ENCODE assay signal across 23 cellular contexts in the genomic region with DNA sequence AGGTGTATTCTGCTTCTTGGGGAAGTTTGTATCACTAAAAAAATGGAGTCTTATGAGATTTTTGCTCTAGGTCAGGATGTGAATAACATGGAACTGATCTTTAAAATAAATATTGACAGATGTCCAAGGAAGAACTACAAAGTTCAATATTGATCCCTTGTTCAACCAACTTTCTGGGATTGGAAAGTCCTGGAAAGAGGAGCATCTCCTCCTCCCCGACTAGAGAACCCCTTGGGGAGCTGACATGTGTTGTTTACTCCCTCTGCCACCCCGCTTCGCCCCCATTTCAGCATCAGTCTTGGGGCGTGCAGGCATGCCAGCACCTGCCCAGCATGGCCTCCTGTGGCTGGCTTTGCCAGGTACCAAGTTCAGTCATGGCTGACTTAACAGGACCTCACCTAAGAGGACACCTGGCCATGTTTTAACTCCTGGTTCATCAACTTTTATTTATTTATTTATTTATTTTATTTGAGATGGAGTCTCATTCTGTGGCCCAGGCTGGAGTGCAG. TPM values are rescaled to one million over a fixed set of nuclear protein-coding genes. Genes with fewer than 3 reads are reported as not detected.
DNase-seq lines count a peak whose midpoint lies in the region; ATAC-seq, FAIRE-seq and TF ChIP-seq lines count a peak whose summit lies in the region.
"Had no signal": no experiment of that assay in that cellular context is flagged by ENCODE, and none has a peak within 500 bp of the region (broad histone marks: within the 10 kb centered on the region; RNA-seq: fewer than 3 reads in every experiment).

No MANE protein-coding gene starts in this region.

- no peak overlapping the region for H3K27ac Mint-ChIP-seq in progenitor cell of endocrine pancreas
- no peak overlapping the region for H3K27ac Mint-ChIP-seq in CD8-positive, alpha-beta T cell
- H3K27ac Mint-ChIP-seq: B cell; CD4-positive, CD25-positive, alpha-beta regulatory T cell; CD8-positive, alpha-beta memory T cell had no signal

- TF ChIP-seq EP300 in HepG2 (IDR thresholded peaks at IDR 0.05; ENCODE audit: low read depth in 2 of 2, low read length in 2 of 2) (no peak), HepG2 (CRISPR knock-in tag; IDR thresholded peaks at IDR 0.05; ENCODE audit: borderline replicate concordance) (no peak)

- FAIRE-seq in HepG2 (lab: Jason Lieb, UNC): no peak
- FAIRE-seq: A204.1, D721Med, G401.6, GM19239, H1 had no signal

- no peaks in the 10 kb centered on the region for H3K27me3 ChIP-seq in HepG2 (ENCODE audit: control insufficient read depth in 1 of 2, insufficient read depth in 2 of 2, low read length in 2 of 2)
- no peaks in the 10 kb centered on the region for H3K27me3 ChIP-seq in upper lobe of right lung
- H3K27me3 ChIP-seq in CD8-positive, alpha-beta T cell (ENCODE audit: insufficient read depth, low read length): no peaks in the 10 kb centered on the region
- H3K27me3 ChIP-seq: BLaER1 had no signal

- H3K79me2 ChIP-seq in HepG2 (ENCODE audit: insufficient read depth, low read length): no peaks in the 10 kb centered on the region

- H3K36me3 ChIP-seq in HepG2 (replicated peaks in 1 of 2; ENCODE audit: control insufficient read depth in 1 of 2, insufficient read depth in 2 of 2, low read length in 2 of 2) (no peaks in the 10 kb centered on the region), upper lobe of right lung (no peaks in the 10 kb centered on the region)
- no peaks in the 10 kb centered on the region for H3K36me3 ChIP-seq in CD8-positive, alpha-beta T cell (ENCODE audit: insufficient read depth, low read length)
- H3K36me3 ChIP-seq: BLaER1 had no signal

- no peak for TF ChIP-seq CTCF in HepG2 (CRISPR knock-in tag; IDR thresholded peaks at IDR 0.05)
- TF ChIP-seq CTCF in upper lobe of right lung (IDR thresholded peaks at IDR 0.05): no peak
- TF ChIP-seq CTCF in progenitor cell of endocrine pancreas (IDR thresholded peaks at IDR 0.05; ENCODE audit: unreplicated experiment): no peak
- TF ChIP-seq CTCF in CD8-positive, alpha-beta T cell (IDR thresholded peaks at IDR 0.05): no peak

- no peaks in the 10 kb centered on the region for H3K27me3 Mint-ChIP-seq in progenitor cell of endocrine pancreas
- H3K27me3 Mint-ChIP-seq in CD8-positive, alpha-beta T cell (ENCODE audit: low read depth): peaks cover under 1% of the 10 kb centered on the region
- H3K27me3 Mint-ChIP-seq: B cell; CD4-positive, CD25-positive, alpha-beta regulatory T cell had no signal

- no peaks in the 10 kb centered on the region for H3K9me3 Mint-ChIP-seq in progenitor cell of endocrine pancreas (ENCODE audit: low read depth)
- no peaks in the 10 kb centered on the region for H3K9me3 Mint-ChIP-seq in CD8-positive, alpha-beta T cell
- H3K9me3 Mint-ChIP-seq: CD4-positive, CD25-positive, alpha-beta regulatory T cell; CD8-positive, alpha-beta memory T cell had no signal

- TF ChIP-seq RAD21 in HepG2 (CRISPR knock-in tag; IDR thresholded peaks at IDR 0.05): no peak

- H4K20me1 ChIP-seq in HepG2 (ENCODE audit: insufficient read depth, low read length): no peaks in the 10 kb centered on the region
- H4K20me1 ChIP-seq: BLaER1 had no signal

- no peak overlapping the region for H2AFZ ChIP-seq in HepG2 (ENCODE audit: low read length)
- H2AFZ ChIP-seq: GM23248 had no signal

- DNase-seq in DMS 273 (lab: John Stamatoyannopoulos, UW; ENCODE audit: unreplicated experiment): peak; percentile 54
- DNase-seq in DMS 273 treated with DMSO at 0.1 percent for 48 hours (lab: John Stamatoyannopoulos, UW): no peak
- no peak for DNase-seq in HepG2 (ENCODE audit: low spot score)
- peak; percentile 36 for DNase-seq in upper lobe of right lung
- no peak for DNase-seq in progenitor cell of endocrine pancreas (ENCODE audit: low spot score, unreplicated experiment)
- DNase-seq in CD8-positive, alpha-beta T cell: no peak
- DNase-seq: CD4-positive, CD25-positive, alpha-beta regulatory T cell; CD8-positive, alpha-beta memory T cell; DMS153; DND-41; GM23248; H7; HCEC 1CT had no signal

- BruUV-seq in HepG2 (replicated peaks; lab: Mats Ljungman, UMichigan): no TSS peak

- ATAC-seq in HepG2 (peak; percentile 72), upper lobe of right lung (no peak)
- ATAC-seq in CD8-positive, alpha-beta T cell: no peak

- intact Hi-C loops in HepG2 (cut with micrococcal nuclease; ENCODE audit: unreplicated experiment): no loop called here
- intact Hi-C loops in upper lobe of right lung (cut with DNase I): no loop called here
- intact Hi-C loops in CD8-positive, alpha-beta T cell (cut with DNase I, micrococcal nuclease): no loop called here

- no peaks in the 10 kb centered on the region for H3K4me1 Mint-ChIP-seq in progenitor cell of endocrine pancreas (ENCODE audit: low read depth)
- H3K4me1 Mint-ChIP-seq in CD8-positive, alpha-beta T cell (ENCODE audit: low read depth): no peaks in the 10 kb centered on the region
- H3K4me1 Mint-ChIP-seq: B cell; CD4-positive, CD25-positive, alpha-beta regulatory T cell; CD8-positive, alpha-beta memory T cell had no signal

- 62% methylated on average over 4 of the region's 4 CpGs for WGBS in HepG2 (ENCODE audit: low lambda C conversion rate)

- H3K36me3 Mint-ChIP-seq in progenitor cell of endocrine pancreas (ENCODE audit: insufficient read depth): peaks cover 1% of the 10 kb centered on the region
- no peaks in the 10 kb centered on the region for H3K36me3 Mint-ChIP-seq in CD8-positive, alpha-beta T cell
- H3K36me3 Mint-ChIP-seq: CD4-positive, CD25-positive, alpha-beta regulatory T cell; CD8-positive, alpha-beta memory T cell had no signal

- CTCF ChIA-PET in HepG2 (lab: Yijun Ruan, JAX; ENCODE audit: low intra/inter-chr PET ratio, low total read pairs): no interaction called here
- CTCF ChIA-PET in CD8-positive, alpha-beta T cell (lab: Charles Lee): interaction anchor here (1.6 kb wide), 1 partner anchor 13 kb away, joined by 8 read pairs; no protein-coding TSS in a partner anchor

- H3K4me3 ChIP-seq in HepG2 (replicated peaks in 1 of 3; ENCODE audit: insufficient read depth in 1 of 3, low read depth in 2 of 3, low read length in 3 of 3) (no peak overlapping the region), upper lobe of right lung (no peak overlapping the region)
- no peak overlapping the region for H3K4me3 ChIP-seq in CD8-positive, alpha-beta T cell (ENCODE audit: low read depth, low read length)
- H3K4me3 ChIP-seq: BLaER1, GM23248 had no signal

- POLR2A ChIA-PET in HepG2 (lab: Yijun Ruan, JAX): interaction anchor here (1.4 kb wide), 1 partner anchor 65 kb away, joined by 4 read pairs; no protein-coding TSS in a partner anchor
- POLR2A ChIA-PET in CD8-positive, alpha-beta T cell (lab: Charles Lee): no interaction called here

- H3K27ac ChIP-seq in HepG2 (ENCODE audit: extremely low read length, insufficient read depth, low read length) (peak overlapping the region; percentile 8), upper lobe of right lung (no peak overlapping the region)
- no peak overlapping the region for H3K27ac ChIP-seq in CD8-positive, alpha-beta T cell (ENCODE audit: low read depth, low read length)
- H3K27ac ChIP-seq: 22Rv1, BLaER1, C4-2B, GM23248 had no signal

- H3K4me1 ChIP-seq in HepG2 (ENCODE audit: insufficient read depth, low read length) (peaks cover 16% of the 10 kb centered on the region), upper lobe of right lung (no peaks in the 10 kb centered on the region)
- H3K4me1 ChIP-seq in CD8-positive, alpha-beta T cell (ENCODE audit: insufficient read depth, low read length): no peaks in the 10 kb centered on the region

- no peak overlapping the region for H3K9ac ChIP-seq in HepG2 (ENCODE audit: insufficient read depth, low read depth, low read length)
- H3K9ac ChIP-seq: BLaER1, GM23248 had no signal

- H3K4me2 ChIP-seq in HepG2 (ENCODE audit: low read depth, low read length): no peak overlapping the region

- no peak for TF ChIP-seq POLR2A in HepG2 (IDR thresholded peaks at IDR 0.05; ENCODE audit: insufficient read depth in 1 of 2, low read depth in 2 of 2, low read length in 2 of 2)

- no peaks in the 10 kb centered on the region for H3K9me3 ChIP-seq in HepG2 (ENCODE audit: low read length)
- no peaks in the 10 kb centered on the region for H3K9me3 ChIP-seq in upper lobe of right lung
- H3K9me3 ChIP-seq in CD8-positive, alpha-beta T cell (ENCODE audit: low read length): no peaks in the 10 kb centered on the region
- H3K9me3 ChIP-seq: BLaER1 had no signal

- in situ Hi-C loops in HepG2 (cut with HindIII; ENCODE audit: extremely low pct_ligation_motif_present, low pct_unique_long_range_greater_than_20kb): no loop called here

- no peak overlapping the region for H3K4me3 Mint-ChIP-seq in progenitor cell of endocrine pancreas (ENCODE audit: low read depth)
- no peak overlapping the region for H3K4me3 Mint-ChIP-seq in CD8-positive, alpha-beta T cell
- H3K4me3 Mint-ChIP-seq: B cell; CD4-positive, CD25-positive, alpha-beta regulatory T cell; CD8-positive, alpha-beta memory T cell had no signal

RNA-seq across cellular contexts. Expression of a gene that starts 33.8 kb away (rescaled TPM):
- 2.4 and 3.8 TPM in 2 replicates for total RNA-seq in HepG2 (2016; rRNA removed; fragmentation: Illumina TruSeq; extraction: Trizol)
- 7.6 and 9.2 TPM in 2 replicates for total RNA-seq in HepG2 (2016; cell fraction: cytosol; rRNA removed; fragmentation: Illumina TruSeq; extraction: Trizol; ENCODE audit: low read depth)
- total RNA-seq in HepG2 (2016; cell fraction: insoluble cytoplasmic fraction; rRNA removed; fragmentation: Illumina TruSeq; extraction: Trizol): 1.8 and 2.7 TPM in 2 replicates
- 4.4 and 4.7 TPM in 2 replicates for total RNA-seq in HepG2 (2016; cell fraction: membrane; rRNA removed; fragmentation: Illumina TruSeq; extraction: Trizol)
- total RNA-seq in HepG2 (2016; cell fraction: nucleus; rRNA removed; fragmentation: Illumina TruSeq; extraction: Trizol): 6.5 and 8.7 TPM in 2 replicates
- polyA plus RNA-seq in HepG2 (2011; rRNA removed): 1.9 and 3.3 TPM in 2 replicates
- 0.44 and 0.67 TPM in 2 replicates for polyA plus RNA-seq in HepG2 (2011; cell fraction: cytosol; rRNA removed)
- 9.4 and 12.6 TPM in 2 replicates for polyA plus RNA-seq in HepG2 (2011; cell fraction: nucleus; rRNA removed)
- polyA plus RNA-seq in HepG2 (2012): 5.1 and 6.5 TPM in 2 replicates
- polyA plus RNA-seq in HepG2 (2016; cell fraction: cytosol; fragmentation: Illumina TruSeq; extraction: Trizol; ENCODE audit: low read depth): 0.15 and 0.28 TPM in 2 replicates
- 1.2 and 1.4 TPM in 2 replicates for polyA plus RNA-seq in HepG2 (2016; cell fraction: insoluble cytoplasmic fraction; fragmentation: Illumina TruSeq; extraction: Trizol; ENCODE audit: low read depth)
- polyA plus RNA-seq in HepG2 (2016; cell fraction: membrane; fragmentation: Illumina TruSeq; extraction: Trizol; ENCODE audit: low read depth): 0.42 and 0.77 TPM in 2 replicates
- 13.9 and 15.2 TPM in 2 replicates for polyA plus RNA-seq in HepG2 (2016; cell fraction: nucleus; fragmentation: Illumina TruSeq; extraction: Trizol; ENCODE audit: insufficient read depth, low read depth)
- polyA minus RNA-seq in HepG2 (2011; rRNA and poly(A)+ RNA removed; ENCODE audit: low replicate concordance): 3.4 and 3.8 TPM in 2 replicates
- 1.4 and 1.7 TPM in 2 replicates for polyA minus RNA-seq in HepG2 (2011; cell fraction: cytosol; rRNA and poly(A)+ RNA removed)
- polyA minus RNA-seq in HepG2 (2011; cell fraction: nucleus; rRNA and poly(A)+ RNA removed): 19.1 and 20.5 TPM in 2 replicates
- total RNA-seq in upper lobe of right lung: 0.23 TPM
- total RNA-seq in progenitor cell of endocrine pancreas: 3.9 and 4.5 TPM in 2 replicates
- total RNA-seq in CD8-positive, alpha-beta T cell: under 1 TPM; 0.50 to 0.84 TPM
- total RNA-seq: GM23248 had no signal
- polyA plus RNA-seq: AG04450; CD4-positive, CD25-positive, alpha-beta regulatory T cell; GM23248 had no signal

RNA-seq across cellular contexts. Expression of a gene that starts 44.5 kb away (rescaled TPM):
- total RNA-seq in HepG2 (2016; rRNA removed; fragmentation: Illumina TruSeq; extraction: Trizol) (58.9 and 85.9 TPM in 2 replicates), upper lobe of right lung (53.5 TPM), progenitor cell of endocrine pancreas (79.6 and 81.7 TPM in 2 replicates)
- 14.5 and 15.5 TPM in 2 replicates for total RNA-seq in HepG2 (2016; cell fraction: cytosol; rRNA removed; fragmentation: Illumina TruSeq; extraction: Trizol; ENCODE audit: low read depth)
- total RNA-seq in HepG2 (2016; cell fraction: insoluble cytoplasmic fraction; rRNA removed; fragmentation: Illumina TruSeq; extraction: Trizol): 48.6 and 86.7 TPM in 2 replicates
- total RNA-seq in HepG2 (2016; cell fraction: membrane; rRNA removed; fragmentation: Illumina TruSeq; extraction: Trizol): 21.7 and 23.0 TPM in 2 replicates
- total RNA-seq in HepG2 (2016; cell fraction: nucleus; rRNA removed; fragmentation: Illumina TruSeq; extraction: Trizol): 82.9 and 85.2 TPM in 2 replicates
- 54.4 and 57.8 TPM in 2 replicates for polyA plus RNA-seq in HepG2 (2011; rRNA removed)
- polyA plus RNA-seq in HepG2 (2011; cell fraction: cytosol; rRNA removed): 33.6 and 46.3 TPM in 2 replicates
- polyA plus RNA-seq in HepG2 (2011; cell fraction: nucleus; rRNA removed): 245 and 273 TPM in 2 replicates
- 54.2 and 64.4 TPM in 2 replicates for polyA plus RNA-seq in HepG2 (2012)
- polyA plus RNA-seq in HepG2 (2016; cell fraction: cytosol; fragmentation: Illumina TruSeq; extraction: Trizol; ENCODE audit: low read depth): 4.0 and 4.3 TPM in 2 replicates
- polyA plus RNA-seq in HepG2 (2016; cell fraction: insoluble cytoplasmic fraction; fragmentation: Illumina TruSeq; extraction: Trizol; ENCODE audit: low read depth): 40.9 and 48.3 TPM in 2 replicates
- polyA plus RNA-seq in HepG2 (2016; cell fraction: membrane; fragmentation: Illumina TruSeq; extraction: Trizol; ENCODE audit: low read depth): 7.3 and 10.2 TPM in 2 replicates
- 193 and 204 TPM in 2 replicates for polyA plus RNA-seq in HepG2 (2016; cell fraction: nucleus; fragmentation: Illumina TruSeq; extraction: Trizol; ENCODE audit: insufficient read depth, low read depth)
- polyA minus RNA-seq in HepG2 (2011; rRNA and poly(A)+ RNA removed; ENCODE audit: low replicate concordance): 86.4 and 115 TPM in 2 replicates
- polyA minus RNA-seq in HepG2 (2011; cell fraction: cytosol; rRNA and poly(A)+ RNA removed): 47.6 and 64.3 TPM in 2 replicates
- polyA minus RNA-seq in HepG2 (2011; cell fraction: nucleus; rRNA and poly(A)+ RNA removed): 89.3 and 93.6 TPM in 2 replicates
- total RNA-seq in CD8-positive, alpha-beta T cell: 100 to 1,000 TPM; 122 to 126 TPM

RNA-seq across cellular contexts. Expression of a gene that starts 44.7 kb away (rescaled TPM):
- total RNA-seq in HepG2 (2016; rRNA removed; fragmentation: Illumina TruSeq; extraction: Trizol): 18.3 and 24.4 TPM in 2 replicates
- total RNA-seq in HepG2 (2016; cell fraction: cytosol; rRNA removed; fragmentation: Illumina TruSeq; extraction: Trizol; ENCODE audit: low read depth): 9.5 and 11.8 TPM in 2 replicates
- total RNA-seq in HepG2 (2016; cell fraction: insoluble cytoplasmic fraction; rRNA removed; fragmentation: Illumina TruSeq; extraction: Trizol): 18.8 and 30.9 TPM in 2 replicates
- 8.7 and 9.5 TPM in 2 replicates for total RNA-seq in HepG2 (2016; cell fraction: membrane; rRNA removed; fragmentation: Illumina TruSeq; extraction: Trizol)
- total RNA-seq in HepG2 (2016; cell fraction: nucleus; rRNA removed; fragmentation: Illumina TruSeq; extraction: Trizol): 9.0 and 14.7 TPM in 2 replicates
- polyA plus RNA-seq in HepG2 (2011; rRNA removed): 14.5 and 17.4 TPM in 2 replicates
- 11.2 and 14.4 TPM in 2 replicates for polyA plus RNA-seq in HepG2 (2011; cell fraction: cytosol; rRNA removed)
- polyA plus RNA-seq in HepG2 (2011; cell fraction: nucleus; rRNA removed): 7.1 and 10.1 TPM in 2 replicates
- polyA plus RNA-seq in HepG2 (2012): 11.4 and 16.0 TPM in 2 replicates
- 3.8 and 4.9 TPM in 2 replicates for polyA plus RNA-seq in HepG2 (2016; cell fraction: cytosol; fragmentation: Illumina TruSeq; extraction: Trizol; ENCODE audit: low read depth)
- polyA plus RNA-seq in HepG2 (2016; cell fraction: insoluble cytoplasmic fraction; fragmentation: Illumina TruSeq; extraction: Trizol; ENCODE audit: low read depth): 23.9 and 29.5 TPM in 2 replicates
- 7.5 TPM in 2 replicates for polyA plus RNA-seq in HepG2 (2016; cell fraction: membrane; fragmentation: Illumina TruSeq; extraction: Trizol; ENCODE audit: low read depth)
- polyA plus RNA-seq in HepG2 (2016; cell fraction: nucleus; fragmentation: Illumina TruSeq; extraction: Trizol; ENCODE audit: insufficient read depth, low read depth): 18.3 and 20.5 TPM in 2 replicates
- 4.6 and 8.0 TPM in 2 replicates for polyA minus RNA-seq in HepG2 (2011; rRNA and poly(A)+ RNA removed; ENCODE audit: low replicate concordance)
- polyA minus RNA-seq in HepG2 (2011; cell fraction: cytosol; rRNA and poly(A)+ RNA removed): 5.5 and 5.8 TPM in 2 replicates
- 8.6 and 11.6 TPM in 2 replicates for polyA minus RNA-seq in HepG2 (2011; cell fraction: nucleus; rRNA and poly(A)+ RNA removed)
- 11.5 TPM for total RNA-seq in upper lobe of right lung
- 15.6 and 16.6 TPM in 2 replicates for total RNA-seq in progenitor cell of endocrine pancreas
- 10 to 100 TPM; 16.7 to 18.3 TPM for total RNA-seq in CD8-positive, alpha-beta T cell

Comparison
In these comparisons a context has a peak if more than half of its experiments do, and no peak if none do; other contexts are left out.
1. DNase-seq: peak in DMS 273 (single experiment) and upper lobe of right lung (single experiment); none in DMS 273 treated with DMSO at 0.1 percent for 48 hours (single experiment), HepG2 (single experiment), progenitor cell of endocrine pancreas (single experiment) and CD8-positive, alpha-beta T cell (0 of 7).